In genomic region chr17:21075739-21076085, GRCh38 we compare ENCODE assay signal across 1 cellular context.
TF ChIP-seq lines count a peak whose summit lies in the region.

No MANE protein-coding gene starts in this region.

TF ChIP-seq in H1, 55 proteins besides CTCF, POLR2A, EP300 and RAD21 (continued from another document):
- no peak for TF ChIP-seq EGR1 (IDR thresholded peaks at IDR 0.05; ENCODE audit: borderline replicate concordance, low read depth, low read length)
- no peak for TF ChIP-seq RBBP5 (IDR thresholded peaks at IDR 0.05; ENCODE audit: borderline replicate concordance, low read depth, low read length)
- TF ChIP-seq BCL11A (IDR thresholded peaks at IDR 0.05; ENCODE audit: low read depth in 2 of 2, low read length in 2 of 2) = no peak
- no peak for TF ChIP-seq CHD7 (IDR thresholded peaks at IDR 0.05; ENCODE audit: insufficient replicate concordance, low read length)
- TF ChIP-seq PHF8 (conservative IDR thresholded peaks at IDR 0.05; ENCODE audit: low read depth, low read length) = no peak
- no peak for TF ChIP-seq CHD1 (IDR thresholded peaks at IDR 0.05; ENCODE audit: low read depth, low read length)
- TF ChIP-seq CBX5 (IDR thresholded peaks at IDR 0.05; ENCODE audit: low read depth, low read length) = no peak
